In genomic region chr18:10995576-10995975, GRCh38 we compare ENCODE assay signal across 21 cellular contexts.
"Had no signal": no experiment of that assay in that cellular context is flagged by ENCODE, and none has a peak within 500 bp of the region (broad histone marks: within the 10 kb centered on the region; RNA-seq: fewer than 3 reads in every experiment).

No MANE protein-coding gene starts in this region.

- H3K27ac Mint-ChIP-seq: activated CD4-positive, alpha-beta T cell treated with anti-CD3 and anti-CD28 coated beads, Interleukin-2, amount 10 ng/mL, durations not matched to agents 7 days and 5 days; activated naive CD8-positive, alpha-beta T cell; memory B cell; naive B cell; neural progenitor cell; stimulated activated memory B cell treated with anti-CD40 and anti-IgM and Interleukin-4, amounts not matched to agents 10 μg/mL and 1 μg/mL and 100 μg/mL, for 72 hours had no signal

- H3K4me3 Mint-ChIP-seq: activated CD4-positive, alpha-beta T cell treated with anti-CD3 and anti-CD28 coated beads, Interleukin-2, amount 10 ng/mL, durations not matched to agents 7 days and 5 days; activated naive CD8-positive, alpha-beta T cell; memory B cell; naive B cell; neural progenitor cell; stimulated activated memory B cell treated with anti-CD40 and anti-IgM and Interleukin-4, amounts not matched to agents 10 μg/mL and 1 μg/mL and 100 μg/mL, for 72 hours had no signal

- H3K9me3 ChIP-seq: ovary, thoracic aorta had no signal

- H3K4me2 ChIP-seq: neural progenitor cell had no signal

- H3K4me1 ChIP-seq: neural progenitor cell, psoas muscle, upper lobe of left lung had no signal

- H3K36me3 Mint-ChIP-seq: memory B cell; neural progenitor cell; stimulated activated memory B cell treated with anti-CD40 and anti-IgM and Interleukin-4, amounts not matched to agents 10 μg/mL and 1 μg/mL and 100 μg/mL, for 72 hours had no signal

- H3K9ac ChIP-seq: neural progenitor cell had no signal

- DNase-seq: activated CD4-positive, alpha-beta T cell treated with anti-CD3 and anti-CD28 coated beads, Interleukin-2, amount 10 ng/mL, durations not matched to agents 7 days and 5 days; activated CD8-positive, alpha-beta memory T cell treated with anti-CD3 and anti-CD28 coated beads for 24 hours; activated CD8-positive, alpha-beta memory T cell treated with anti-CD3 and anti-CD28 coated beads, Interleukin-2, amount 50 U/mL, for 48 hours; amygdala; dermis blood vessel endothelial cell; effector memory CD4-positive, alpha-beta T cell; foreskin fibroblast; naive B cell; ovary; psoas muscle; stimulated activated CD4-positive, alpha-beta T cell treated with anti-CD3 and anti-CD28 coated beads, Interleukin-4, amount 100 ng/mL, for 4 hours; T-helper 2 cell; upper lobe of left lung had no signal

- H3K36me3 ChIP-seq: cardiac muscle cell, neural progenitor cell, ovary, thoracic aorta, upper lobe of left lung had no signal

- H3K4me3 ChIP-seq: cardiac muscle cell, neural progenitor cell, ovary, psoas muscle, thoracic aorta, upper lobe of left lung had no signal

- H2AFZ ChIP-seq: neural progenitor cell had no signal

- ATAC-seq: psoas muscle; sciatic nerve; stimulated activated memory B cell treated with anti-CD40 and anti-IgM and Interleukin-4, amounts not matched to agents 10 μg/mL and 1 μg/mL and 100 μg/mL, for 72 hours had no signal

- FAIRE-seq: endothelial cell of umbilical vein had no signal

- H3K27me3 Mint-ChIP-seq: activated CD4-positive, alpha-beta T cell treated with anti-CD3 and anti-CD28 coated beads, Interleukin-2, amount 10 ng/mL, durations not matched to agents 7 days and 5 days; memory B cell; stimulated activated memory B cell treated with anti-CD40 and anti-IgM and Interleukin-4, amounts not matched to agents 10 μg/mL and 1 μg/mL and 100 μg/mL, for 72 hours had no signal

- H3K27ac ChIP-seq: cardiac muscle cell, neural progenitor cell, ovary, psoas muscle, thoracic aorta, upper lobe of left lung had no signal

- H3K27me3 ChIP-seq: cardiac muscle cell, neural progenitor cell, ovary, upper lobe of left lung had no signal

- H3K4me1 Mint-ChIP-seq: activated CD4-positive, alpha-beta T cell treated with anti-CD3 and anti-CD28 coated beads, Interleukin-2, amount 10 ng/mL, durations not matched to agents 7 days and 5 days; memory B cell; naive B cell; neural progenitor cell; stimulated activated memory B cell treated with anti-CD40 and anti-IgM and Interleukin-4, amounts not matched to agents 10 μg/mL and 1 μg/mL and 100 μg/mL, for 72 hours had no signal
